In genomic region chr7:114364151-114364550, GRCh38 we compare ENCODE assay signal across 16 cellular contexts. TPM values are rescaled to one million over a fixed set of nuclear protein-coding genes. Genes with fewer than 3 reads are reported as not detected.
"Had no signal": no experiment of that assay in that cellular context is flagged by ENCODE, and none has a peak within 500 bp of the region (broad histone marks: within the 10 kb centered on the region; RNA-seq: fewer than 3 reads in every experiment).

No MANE protein-coding gene starts in this region.

- DNase-seq: activated CD4-positive, alpha-beta T cell treated with anti-CD3 and anti-CD28 coated beads, Interleukin-2, amount 50 U/mL, for 1 hour; activated CD8-positive, alpha-beta memory T cell treated with anti-CD3 and anti-CD28 coated beads for 24 hours; activated naive CD8-positive, alpha-beta T cell treated with anti-CD3 and anti-CD28 coated beads for 36 hours; amygdala; effector CD4-positive, alpha-beta T cell; left colon; naive B cell; right lobe of liver; T-cell; T-helper 9 cell had no signal

- H3K27me3 ChIP-seq: esophagus muscularis mucosa, right lobe of liver had no signal

- H3K9me3 ChIP-seq: esophagus muscularis mucosa, right lobe of liver, thoracic aorta had no signal

- H3K36me3 Mint-ChIP-seq: activated naive CD8-positive, alpha-beta T cell treated with anti-CD3 and anti-CD28 coated beads for 36 hours; naive B cell; T-cell had no signal

- H3K27ac Mint-ChIP-seq: activated naive CD8-positive, alpha-beta T cell treated with anti-CD3 and anti-CD28 coated beads for 36 hours; brain; naive B cell; T-cell had no signal

- H3K4me1 Mint-ChIP-seq: activated naive CD8-positive, alpha-beta T cell treated with anti-CD3 and anti-CD28 coated beads for 36 hours; central memory CD8-positive, alpha-beta T cell; naive B cell; T-cell had no signal

- H3K36me3 ChIP-seq: esophagus muscularis mucosa, right lobe of liver, thoracic aorta had no signal

- H3K4me3 ChIP-seq: coronary artery, esophagus muscularis mucosa, right lobe of liver, thoracic aorta had no signal

- H3K27me3 Mint-ChIP-seq: activated naive CD8-positive, alpha-beta T cell treated with anti-CD3 and anti-CD28 coated beads for 36 hours; central memory CD8-positive, alpha-beta T cell; naive B cell; T-cell had no signal

- H3K4me3 Mint-ChIP-seq: activated naive CD8-positive, alpha-beta T cell treated with anti-CD3 and anti-CD28 coated beads for 36 hours; brain; central memory CD8-positive, alpha-beta T cell; naive B cell; T-cell had no signal

- H3K4me1 ChIP-seq: esophagus muscularis mucosa, right lobe of liver had no signal

- H3K27ac ChIP-seq: coronary artery, esophagus muscularis mucosa, right lobe of liver, thoracic aorta had no signal

- ATAC-seq: activated CD4-positive, CD25-positive, alpha-beta regulatory T cell treated with anti-CD3 and anti-CD28 coated beads, Interleukin-2, amount 50 U/mL, for 24 hours; left colon; right lobe of liver; T-cell had no signal

RNA-seq across cellular contexts. Expression of gene FOXP2, which starts 50.5 kb away (rescaled TPM):
- total RNA-seq: activated naive CD8-positive, alpha-beta T cell treated with anti-CD3 and anti-CD28 coated beads for 36 hours had no signal
